ENCODE assay signal across 1 cellular context in genomic region chr4:159674241-159674640, GRCh38.
TF ChIP-seq lines count a peak whose summit lies in the region.

No MANE protein-coding gene starts in this region.

TF ChIP-seq in GM23338, 12 proteins besides CTCF, POLR2A, EP300 and RAD21 (continued from another document):
- no peak for TF ChIP-seq ZNF462 (CRISPR knock-in tag; IDR thresholded peaks at IDR 0.05)
- TF ChIP-seq ETS1 (IDR thresholded peaks at IDR 0.05): no peak
- TF ChIP-seq STAT1 (IDR thresholded peaks at IDR 0.05; ENCODE audit: unreplicated experiment): no peak
- no peak for TF ChIP-seq ZNF331 (CRISPR knock-in tag; IDR thresholded peaks at IDR 0.05; ENCODE audit: low read depth)
- no peak for TF ChIP-seq EZH2 (IDR thresholded peaks at IDR 0.05; ENCODE audit: low read depth, unreplicated experiment)
